Comparison of ENCODE assay signal across 1 cellular context in the genomic region with DNA sequence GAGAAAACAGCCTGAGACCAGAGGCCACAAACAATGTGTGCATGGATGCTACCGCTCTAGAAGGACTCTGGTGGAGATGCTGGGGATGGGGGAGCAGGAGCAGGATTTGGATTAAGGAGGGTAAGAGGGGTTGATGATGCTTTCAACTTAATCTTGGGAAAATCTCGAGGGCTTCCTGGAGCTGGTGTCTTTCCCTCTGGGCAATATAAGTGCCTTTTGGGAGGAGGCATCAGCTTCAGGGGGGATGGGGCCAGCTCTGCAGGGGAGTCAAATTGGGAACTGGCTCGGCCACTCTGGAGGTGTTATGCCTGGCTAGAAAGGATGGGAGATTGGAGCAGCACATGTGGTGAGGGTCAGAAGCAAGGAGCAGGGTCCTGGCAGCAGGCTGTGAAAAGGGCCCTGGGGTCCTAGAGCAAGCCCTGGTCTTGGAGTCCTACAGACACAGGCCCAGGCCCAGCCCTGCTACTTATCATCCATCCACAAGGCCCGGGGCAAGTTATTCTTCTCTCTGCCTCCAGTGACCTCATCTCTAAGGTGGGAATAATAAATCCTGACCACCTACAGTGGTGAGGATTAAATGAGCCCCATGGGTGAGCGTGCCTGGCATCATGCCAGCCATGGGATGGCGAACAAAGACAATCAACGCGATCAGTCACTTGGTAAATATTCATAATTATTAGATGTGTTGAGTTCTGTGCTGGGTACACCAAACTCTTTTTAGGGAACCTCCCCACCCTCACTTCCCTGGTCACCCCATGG.
TF ChIP-seq lines count a peak whose summit lies in the region.

No MANE protein-coding gene starts in this region.

TF ChIP-seq in HEK293, 187 proteins besides CTCF, POLR2A, EP300 and RAD21 (continued from another document and continues in another):
- peak; percentile 74 for TF ChIP-seq ZNF37A (tag by site-specific recombination; IDR thresholded peaks at IDR 0.05)
- 0 out of 2 replicates have a peak, but pooled peaks have one; percentile 69 for TF ChIP-seq HOXD13 (CRISPR knock-in tag; IDR thresholded peaks at IDR 0.05; ENCODE audit: borderline replicate concordance)
- TF ChIP-seq ZBTB10 (tag by site-specific recombination; IDR thresholded peaks at IDR 0.05), result peak; percentile 59; the same call in 1 of the 2 replicates
- peak; percentile 80 for TF ChIP-seq KLF10 (tag by site-specific recombination; IDR thresholded peaks at IDR 0.05)
- TF ChIP-seq ZFP69B (tag by site-specific recombination; IDR thresholded peaks at IDR 0.05), result peak; percentile 49; the same call in 1 of the 2 replicates
- peak; percentile 8; the same call in 1 of the 2 replicates for TF ChIP-seq ZNF623 (tag by site-specific recombination; IDR thresholded peaks at IDR 0.05)
- TF ChIP-seq ZNF366 (tag by site-specific recombination; conservative IDR thresholded peaks at IDR 0.05), result peak; percentile 60
- no peak for TF ChIP-seq SCRT2 (tag by site-specific recombination; IDR thresholded peaks at IDR 0.05)
- 0 out of 2 replicates have a peak, but pooled peaks have one; percentile 27 for TF ChIP-seq ZSCAN23 (tag by site-specific recombination; IDR thresholded peaks at IDR 0.05)
- peak; percentile 80 for TF ChIP-seq ZNF324 (tag by site-specific recombination; IDR thresholded peaks at IDR 0.05)
- TF ChIP-seq ZNF707 (tag by site-specific recombination; IDR thresholded peaks at IDR 0.05), result no peak
- TF ChIP-seq SALL2 (tag by site-specific recombination; IDR thresholded peaks at IDR 0.05; ENCODE audit: borderline replicate concordance), result no peak
- TF ChIP-seq, protein P1, sequence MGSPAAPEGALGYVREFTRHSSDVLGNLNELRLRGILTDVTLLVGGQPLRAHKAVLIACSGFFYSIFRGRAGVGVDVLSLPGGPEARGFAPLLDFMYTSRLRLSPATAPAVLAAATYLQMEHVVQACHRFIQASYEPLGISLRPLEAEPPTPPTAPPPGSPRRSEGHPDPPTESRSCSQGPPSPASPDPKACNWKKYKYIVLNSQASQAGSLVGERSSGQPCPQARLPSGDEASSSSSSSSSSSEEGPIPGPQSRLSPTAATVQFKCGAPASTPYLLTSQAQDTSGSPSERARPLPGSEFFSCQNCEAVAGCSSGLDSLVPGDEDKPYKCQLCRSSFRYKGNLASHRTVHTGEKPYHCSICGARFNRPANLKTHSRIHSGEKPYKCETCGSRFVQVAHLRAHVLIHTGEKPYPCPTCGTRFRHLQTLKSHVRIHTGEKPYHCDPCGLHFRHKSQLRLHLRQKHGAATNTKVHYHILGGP (tag by site-specific recombination; IDR thresholded peaks at IDR 0.05), result 0 out of 2 replicates have a peak, but pooled peaks have one; percentile 29
- TF ChIP-seq ZNF670 (tag by site-specific recombination; IDR thresholded peaks at IDR 0.05; ENCODE audit: low read depth), result no peak
- TF ChIP-seq ZNF24 (tag by site-specific recombination; IDR thresholded peaks at IDR 0.05), result peak; percentile 82; the same call in 1 of the 2 replicates
- no peak for TF ChIP-seq ZNF26 (tag by site-specific recombination; IDR thresholded peaks at IDR 0.05)
- no peak for TF ChIP-seq ZFP3 (tag by site-specific recombination; IDR thresholded peaks at IDR 0.05; ENCODE audit: low read depth)
- no peak for TF ChIP-seq SETDB1 (IDR thresholded peaks at IDR 0.05; ENCODE audit: insufficient read length, low read length)
- TF ChIP-seq PRDM6 (tag by site-specific recombination; IDR thresholded peaks at IDR 0.05), result peak; percentile 68
- no peak for TF ChIP-seq ZNF624 (tag by site-specific recombination; IDR thresholded peaks at IDR 0.05)
- no peak for TF ChIP-seq YY1 (tag by site-specific recombination; IDR thresholded peaks at IDR 0.05)
- no peak for TF ChIP-seq ZNF280C (tag by site-specific recombination; IDR thresholded peaks at IDR 0.05)
- TF ChIP-seq ZNF350 (tag by site-specific recombination; IDR thresholded peaks at IDR 0.05), result no peak
- no peak for TF ChIP-seq ZNF174 (tag by site-specific recombination; IDR thresholded peaks at IDR 0.05)
- TF ChIP-seq ZXDB (tag by site-specific recombination; IDR thresholded peaks at IDR 0.05), result no peak
- no peak for TF ChIP-seq ZSCAN16 (tag by site-specific recombination; IDR thresholded peaks at IDR 0.05)
- TF ChIP-seq BCL11B (tag by site-specific recombination; IDR thresholded peaks at IDR 0.05; ENCODE audit: low read depth), result no peak
- peak; percentile 95 for TF ChIP-seq IKZF3 (tag by site-specific recombination; IDR thresholded peaks at IDR 0.05)
- TF ChIP-seq HIC1 (tag by site-specific recombination; IDR thresholded peaks at IDR 0.05), result no peak
- TF ChIP-seq, protein P2, sequence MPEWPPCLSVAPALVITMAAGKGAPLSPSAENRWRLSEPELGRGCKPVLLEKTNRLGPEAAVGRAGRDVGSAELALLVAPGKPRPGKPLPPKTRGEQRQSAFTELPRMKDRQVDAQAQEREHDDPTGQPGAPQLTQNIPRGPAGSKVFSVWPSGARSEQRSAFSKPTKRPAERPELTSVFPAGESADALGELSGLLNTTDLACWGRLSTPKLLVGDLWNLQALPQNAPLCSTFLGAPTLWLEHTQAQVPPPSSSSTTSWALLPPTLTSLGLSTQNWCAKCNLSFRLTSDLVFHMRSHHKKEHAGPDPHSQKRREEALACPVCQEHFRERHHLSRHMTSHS (tag by site-specific recombination; IDR thresholded peaks at IDR 0.05), result peak; percentile 79
- peak; percentile 97 for TF ChIP-seq ZNF660 (tag by site-specific recombination; IDR thresholded peaks at IDR 0.05)
- no peak for TF ChIP-seq ZNF169 (tag by site-specific recombination; IDR thresholded peaks at IDR 0.05)
- TF ChIP-seq ZNF121 (tag by site-specific recombination; IDR thresholded peaks at IDR 0.05), result no peak
- no peak for TF ChIP-seq ZNF704 (tag by site-specific recombination; IDR thresholded peaks at IDR 0.05)
- TF ChIP-seq ZNF561 (tag by site-specific recombination; IDR thresholded peaks at IDR 0.05; ENCODE audit: borderline replicate concordance), result peak; percentile 75; the same call in 1 of the 2 replicates
- TF ChIP-seq BCL11A (tag by site-specific recombination; IDR thresholded peaks at IDR 0.05; ENCODE audit: low read depth), result peak; percentile 54; the same call in 1 of the 2 replicates
- TF ChIP-seq ZEB2 (tag by site-specific recombination; IDR thresholded peaks at IDR 0.05), result peak; percentile 81
- TF ChIP-seq GLIS1 (tag by site-specific recombination; IDR thresholded peaks at IDR 0.05), result peak; percentile 96
- TF ChIP-seq OVOL3 (tag by site-specific recombination; IDR thresholded peaks at IDR 0.05), result no peak
- no peak for TF ChIP-seq ELK4 (IDR thresholded peaks at IDR 0.05; ENCODE audit: borderline replicate concordance, low read depth, low read length)
- TF ChIP-seq ZNF423 (tag by site-specific recombination; IDR thresholded peaks at IDR 0.05), result peak; percentile 97
- no peak for TF ChIP-seq ZNF792 (tag by site-specific recombination; IDR thresholded peaks at IDR 0.05)
- TF ChIP-seq KLF17 (tag by site-specific recombination; IDR thresholded peaks at IDR 0.05), result peak; percentile 96
